Comparison of ENCODE assay signal across 17 cellular contexts in genomic region chr11:47620836-47621378, GRCh38. TPM values are rescaled to one million over a fixed set of nuclear protein-coding genes. Genes with fewer than 3 reads are reported as not detected.
A peak's percentile ranks its signal among the peaks of the same experiment; 100 is the strongest.
DNase-seq lines count a peak whose midpoint lies in the region; ATAC-seq, FAIRE-seq and TF ChIP-seq lines count a peak whose summit lies in the region.
"Had no signal": no experiment of that assay in that cellular context is flagged by ENCODE, and none has a peak within 500 bp of the region (broad histone marks: within the 10 kb centered on the region; RNA-seq: fewer than 3 reads in every experiment).

No MANE protein-coding gene starts in this region.

- no peak overlapping the region for H3K4me3 ChIP-seq in Panc1 (ENCODE audit: low read depth in 2 of 2, low read length in 2 of 2)
- H3K4me3 ChIP-seq in endothelial cell of umbilical vein (replicated peaks in 1 of 3; ENCODE audit: insufficient read depth in 1 of 3, low read depth in 1 of 3, low read length in 3 of 3), result no peak overlapping the region
- H3K4me3 ChIP-seq: GM23338, K562, PC-9 had no signal

- CTCF ChIA-PET in Panc1 (lab: Charles Lee), result no interaction called here
- CTCF ChIA-PET in endothelial cell of umbilical vein (lab: Charles Lee), result interaction anchor here (1.4 kb wide), 1 partner anchor 247 kb away, joined by 3 read pairs; no protein-coding TSS in a partner anchor

- in situ Hi-C loops in Panc1 (cut with HindIII; ENCODE audit: low pct_unique_long_range_greater_than_20kb, low sequenced_read_pairs), result no loop called here

- no peaks in the 10 kb centered on the region for H3K27me3 Mint-ChIP-seq in neural crest cell (ENCODE audit: low read depth)

- TF ChIP-seq CTCF in Panc1 (IDR thresholded peaks at IDR 0.05) (no peak), endothelial cell of umbilical vein (IDR thresholded peaks at IDR 0.05; ENCODE audit: extremely low read depth in 1 of 2, insufficient read depth in 1 of 2, low read depth in 1 of 2, low read length in 2 of 2) (no peak), neural crest cell (conservative IDR thresholded peaks at IDR 0.05) (no peak)

- POLR2A ChIA-PET in Panc1 (lab: Charles Lee), result interaction anchor here (0.5 kb wide), 1 partner anchor 88 kb away, joined by 4 read pairs; no protein-coding TSS in a partner anchor
- POLR2A ChIA-PET in endothelial cell of umbilical vein (lab: Charles Lee), result no interaction called here

- H3K36me3 Mint-ChIP-seq in neural crest cell (ENCODE audit: low read depth), result peaks cover 8% of the 10 kb centered on the region

- no peak overlapping the region for H3K4me3 Mint-ChIP-seq in neural crest cell
- H3K4me3 Mint-ChIP-seq: GM23338 had no signal

- no peak overlapping the region for H3K9ac ChIP-seq in endothelial cell of umbilical vein (replicated peaks; ENCODE audit: extremely low read depth, insufficient read depth, low read length)

- H3K4me1 Mint-ChIP-seq in neural crest cell, result peaks cover 8% of the 10 kb centered on the region
- H3K4me1 Mint-ChIP-seq: GM23338 had no signal

- H3K36me3 ChIP-seq in Panc1 (ENCODE audit: control insufficient read depth, insufficient read depth, low read length) (peaks cover 33% of the 10 kb centered on the region), endothelial cell of umbilical vein (ENCODE audit: control insufficient read depth in 2 of 2, extremely low read depth in 1 of 2, insufficient read depth in 2 of 2, low read length in 2 of 2) (peaks cover 8 to 9% of the 10 kb centered on the region in 2 experiments)

- DNase-seq in COLO829 (ENCODE audit: low spot score) (peak; percentile 75), Panc1 (ENCODE audit: low read depth, low spot score) (no peak), endothelial cell of umbilical vein (ENCODE audit: low read depth, low spot score) (peak; percentile 68), neural crest cell (ENCODE audit: low read depth, low spot score) (no peak), ecto neural progenitor cell (ENCODE audit: low spot score) (no peak)
- no peak for DNase-seq in stimulated activated CD4-positive, alpha-beta T cell treated with anti-CD3 and anti-CD28 coated beads, Interleukin-2, amount 100 ng/mL, for 24 hours
- DNase-seq: NCI-H1436, NCI-H2029, NCI-H2171 treated with DMSO at 0.1 percent for 48 hours, NCI-H748 treated with DMSO at 0.1 percent for 48 hours, PC-9 had no signal

- BruUV-seq in Panc1 (replicated peaks; lab: Mats Ljungman, UMichigan) (TSS peak; percentile 36), endothelial cell of umbilical vein (replicated peaks; lab: Mats Ljungman, UMichigan) (no TSS peak)

- H2AFZ ChIP-seq in endothelial cell of umbilical vein (ENCODE audit: low read depth, low read length), result no peak overlapping the region
- H2AFZ ChIP-seq: GM23338, PC-9 had no signal

- peak overlapping the region; percentile 71 for H3K27ac Mint-ChIP-seq in neural crest cell (ENCODE audit: unreplicated experiment)
- H3K27ac Mint-ChIP-seq: GM23338 had no signal

- no peaks in the 10 kb centered on the region for H3K9me1 ChIP-seq in endothelial cell of umbilical vein (replicated peaks; ENCODE audit: control insufficient read depth, extremely low read depth, insufficient read depth, low read length)

- no peaks in the 10 kb centered on the region for H3K27me3 ChIP-seq in Panc1 (ENCODE audit: control insufficient read depth, insufficient read depth, low read length)
- H3K27me3 ChIP-seq in endothelial cell of umbilical vein (ENCODE audit: control insufficient read depth in 2 of 2, insufficient read depth in 2 of 2, low read length in 2 of 2), result no peaks in the 10 kb centered on the region

- no peak overlapping the region for H3K27ac ChIP-seq in Panc1 (ENCODE audit: low read length)
- no peak overlapping the region for H3K27ac ChIP-seq in endothelial cell of umbilical vein (ENCODE audit: insufficient read depth, low read depth, low read length)
- H3K27ac ChIP-seq: C4-2B, PC-9 had no signal

- dilution Hi-C loops in endothelial cell of umbilical vein (cut with MboI; ENCODE audit: extremely low pct_ligation_motif_present, low sequenced_read_pairs), result no loop called here

- no peak for TF ChIP-seq POLR2A in endothelial cell of umbilical vein (IDR thresholded peaks at IDR 0.05; ENCODE audit: low read depth, low read length)
- TF ChIP-seq POLR2A in GM18505 (IDR thresholded peaks at IDR 0.05; ENCODE audit: borderline replicate concordance, extremely low read depth, insufficient read depth, insufficient read length), result no peak

- no peaks in the 10 kb centered on the region for H3K9me3 Mint-ChIP-seq in neural crest cell
- H3K9me3 Mint-ChIP-seq: GM23338 had no signal

- no peaks in the 10 kb centered on the region for H3K4me1 ChIP-seq in Panc1 (ENCODE audit: control insufficient read depth, insufficient read depth, low read length)
- no peaks in the 10 kb centered on the region for H3K4me1 ChIP-seq in endothelial cell of umbilical vein (ENCODE audit: control insufficient read depth, extremely low read depth, insufficient read depth, low read length)

- H4K20me1 ChIP-seq in endothelial cell of umbilical vein (replicated peaks; ENCODE audit: control insufficient read depth, extremely low read depth, insufficient read depth, low read length), result no peaks in the 10 kb centered on the region

- no peak for ATAC-seq in Panc1
- no peak for ATAC-seq in GM18505 (IDR thresholded peaks at IDR 0.05; ENCODE audit: unreplicated experiment)
- ATAC-seq: GM23338, K562 had no signal

- H3K9me3 ChIP-seq in Panc1 (ENCODE audit: control insufficient read depth, insufficient read depth, low read depth, low read length) (no peaks in the 10 kb centered on the region), endothelial cell of umbilical vein (replicated peaks; ENCODE audit: control insufficient read depth, insufficient read depth, low read length) (no peaks in the 10 kb centered on the region)

- no peak overlapping the region for H3K4me2 ChIP-seq in endothelial cell of umbilical vein (ENCODE audit: insufficient read depth, low read length)
- H3K4me2 ChIP-seq: GM23338, PC-9 had no signal

- FAIRE-seq in endothelial cell of umbilical vein (lab: Jason Lieb, UNC), result peak; percentile 21
- FAIRE-seq: GM12892, K562 had no signal

- intact Hi-C loops in Panc1 (cut with micrococcal nuclease; ENCODE audit: unreplicated experiment) (no loop called here), endothelial cell of umbilical vein (cut with micrococcal nuclease) (no loop called here)

- no peaks in the 10 kb centered on the region for H3K79me2 ChIP-seq in endothelial cell of umbilical vein (ENCODE audit: control insufficient read depth, insufficient read depth, low read length)

RNA-seq across cellular contexts. Expression of gene MTCH2, which starts 21.5 kb away (rescaled TPM):
- 230 TPM for total RNA-seq in Panc1 (2021; ENCODE audit: unreplicated experiment)
- polyA plus RNA-seq in Panc1 (2012; ENCODE audit: insufficient read length), result 206 TPM
- total RNA-seq in endothelial cell of umbilical vein, result 134 and 138 TPM in 2 replicates
- 111 and 144 TPM in 2 replicates for polyA plus RNA-seq in endothelial cell of umbilical vein
- 145 and 148 TPM in 2 replicates for polyA plus RNA-seq in endothelial cell of umbilical vein (2011; cell fraction: cytosol; rRNA removed)
- polyA plus RNA-seq in endothelial cell of umbilical vein (2011; cell fraction: nucleus; rRNA removed), result 73.2 and 88.1 TPM in 2 replicates
- 169 and 182 TPM in 2 replicates for polyA plus RNA-seq in endothelial cell of umbilical vein (2012)
- 141 and 185 TPM in 2 replicates for polyA minus RNA-seq in endothelial cell of umbilical vein
- polyA minus RNA-seq in endothelial cell of umbilical vein (2011; cell fraction: cytosol; rRNA and poly(A)+ RNA removed), result 114 TPM
- 30.2 and 32.3 TPM in 2 replicates for polyA minus RNA-seq in endothelial cell of umbilical vein (2011; cell fraction: nucleus; rRNA and poly(A)+ RNA removed)
- total RNA-seq in neural crest cell, result 157 and 160 TPM in 2 replicates

RNA-seq across cellular contexts. Expression of gene C1QTNF4, which starts 26.7 kb away (rescaled TPM):
- not detected for total RNA-seq in Panc1 (2021; ENCODE audit: unreplicated experiment)
- polyA plus RNA-seq in Panc1 (2012; ENCODE audit: insufficient read length), result not detected
- total RNA-seq in endothelial cell of umbilical vein, result 1.7 and 1.8 TPM in 2 replicates
- 5.4 and 7.5 TPM in 2 replicates for polyA plus RNA-seq in endothelial cell of umbilical vein
- polyA plus RNA-seq in endothelial cell of umbilical vein (2011; cell fraction: cytosol; rRNA removed), result 0.77 and 1.8 TPM in 2 replicates
- polyA plus RNA-seq in endothelial cell of umbilical vein (2011; cell fraction: nucleus; rRNA removed), result 0.34 and 0.59 TPM in 2 replicates
- 0.09 and 1.8 TPM in 2 replicates for polyA plus RNA-seq in endothelial cell of umbilical vein (2012)
- polyA minus RNA-seq in endothelial cell of umbilical vein, result 0.32 TPM in 1 of 2 replicates, not detected in the other
- polyA minus RNA-seq in endothelial cell of umbilical vein (2011; cell fraction: cytosol; rRNA and poly(A)+ RNA removed), result not detected
- polyA minus RNA-seq in endothelial cell of umbilical vein (2011; cell fraction: nucleus; rRNA and poly(A)+ RNA removed), result 0.77 TPM in 1 of 2 replicates, not detected in the other
- 18.9 and 21.4 TPM in 2 replicates for total RNA-seq in neural crest cell
- total RNA-seq: K562, NCI-H460 had no signal
- polyA plus RNA-seq: K562 had no signal

RNA-seq across cellular contexts. Expression of gene FAM180B, which starts 34.4 kb away (rescaled TPM):
- total RNA-seq in Panc1 (2021; ENCODE audit: unreplicated experiment) (not detected), endothelial cell of umbilical vein (not detected in 2 replicates), neural crest cell (0.35 and 0.50 TPM in 2 replicates)
- not detected for polyA plus RNA-seq in Panc1 (2012; ENCODE audit: insufficient read length)
- not detected in 2 replicates for polyA plus RNA-seq in endothelial cell of umbilical vein
- polyA plus RNA-seq in endothelial cell of umbilical vein (2011; cell fraction: cytosol; rRNA removed), result 0.05 TPM in 1 of 2 replicates, not detected in the other
- polyA plus RNA-seq in endothelial cell of umbilical vein (2011; cell fraction: nucleus; rRNA removed), result 0.20 and 0.42 TPM in 2 replicates
- not detected in 2 replicates for polyA plus RNA-seq in endothelial cell of umbilical vein (2012)
- not detected in 2 replicates for polyA minus RNA-seq in endothelial cell of umbilical vein
- not detected for polyA minus RNA-seq in endothelial cell of umbilical vein (2011; cell fraction: cytosol; rRNA and poly(A)+ RNA removed)
- polyA minus RNA-seq in endothelial cell of umbilical vein (2011; cell fraction: nucleus; rRNA and poly(A)+ RNA removed), result 0.29 TPM in 1 of 2 replicates, not detected in the other
- total RNA-seq: GM23338, NCI-H460, PC-9 had no signal
- polyA plus RNA-seq: GM23338 had no signal

RNA-seq across cellular contexts. Expression of gene NDUFS3, which starts 42.0 kb away (rescaled TPM):
- total RNA-seq in Panc1 (2021; ENCODE audit: unreplicated experiment) (135 TPM), endothelial cell of umbilical vein (91.8 and 99.7 TPM in 2 replicates), neural crest cell (172 and 178 TPM in 2 replicates)
- polyA plus RNA-seq in Panc1 (2012; ENCODE audit: insufficient read length), result 135 TPM
- 149 and 169 TPM in 2 replicates for polyA plus RNA-seq in endothelial cell of umbilical vein
- polyA plus RNA-seq in endothelial cell of umbilical vein (2011; cell fraction: cytosol; rRNA removed), result 199 and 224 TPM in 2 replicates
- 146 and 290 TPM in 2 replicates for polyA plus RNA-seq in endothelial cell of umbilical vein (2011; cell fraction: nucleus; rRNA removed)
- polyA plus RNA-seq in endothelial cell of umbilical vein (2012), result 96.0 and 97.4 TPM in 2 replicates
- polyA minus RNA-seq in endothelial cell of umbilical vein, result 73.0 and 94.6 TPM in 2 replicates
- 83.6 TPM for polyA minus RNA-seq in endothelial cell of umbilical vein (2011; cell fraction: cytosol; rRNA and poly(A)+ RNA removed)
- 27.6 and 40.7 TPM in 2 replicates for polyA minus RNA-seq in endothelial cell of umbilical vein (2011; cell fraction: nucleus; rRNA and poly(A)+ RNA removed)

RNA-seq across cellular contexts. Expression of gene KBTBD4, which starts 42.1 kb away (rescaled TPM):
- total RNA-seq in Panc1 (2021; ENCODE audit: unreplicated experiment), result 23.2 TPM
- polyA plus RNA-seq in Panc1 (2012; ENCODE audit: insufficient read length), result 24.7 TPM
- total RNA-seq in endothelial cell of umbilical vein, result 16.3 and 16.6 TPM in 2 replicates
- polyA plus RNA-seq in endothelial cell of umbilical vein, result 23.2 and 24.9 TPM in 2 replicates
- 20.0 and 21.7 TPM in 2 replicates for polyA plus RNA-seq in endothelial cell of umbilical vein (2011; cell fraction: cytosol; rRNA removed)
- polyA plus RNA-seq in endothelial cell of umbilical vein (2011; cell fraction: nucleus; rRNA removed), result 15.0 and 16.0 TPM in 2 replicates
- 18.9 and 21.3 TPM in 2 replicates for polyA plus RNA-seq in endothelial cell of umbilical vein (2012)
- 33.7 and 41.8 TPM in 2 replicates for polyA minus RNA-seq in endothelial cell of umbilical vein
- 19.6 TPM for polyA minus RNA-seq in endothelial cell of umbilical vein (2011; cell fraction: cytosol; rRNA and poly(A)+ RNA removed)
- polyA minus RNA-seq in endothelial cell of umbilical vein (2011; cell fraction: nucleus; rRNA and poly(A)+ RNA removed), result 6.8 and 9.0 TPM in 2 replicates
- total RNA-seq in neural crest cell, result 15.4 and 16.6 TPM in 2 replicates

Comparison
In these comparisons a context has a peak if more than half of its experiments do, and no peak if none do; other contexts are left out.
1. DNase-seq: peak in COLO829 (single experiment) and endothelial cell of umbilical vein (single experiment); none in Panc1 (single experiment), neural crest cell (single experiment), stimulated activated CD4-positive, alpha-beta T cell treated with anti-CD3 and anti-CD28 coated beads, Interleukin-2, amount 100 ng/mL, for 24 hours (0 of 2) and ecto neural progenitor cell (single experiment).